8 cellular contexts compared by ENCODE assay signal in the genomic region with DNA sequence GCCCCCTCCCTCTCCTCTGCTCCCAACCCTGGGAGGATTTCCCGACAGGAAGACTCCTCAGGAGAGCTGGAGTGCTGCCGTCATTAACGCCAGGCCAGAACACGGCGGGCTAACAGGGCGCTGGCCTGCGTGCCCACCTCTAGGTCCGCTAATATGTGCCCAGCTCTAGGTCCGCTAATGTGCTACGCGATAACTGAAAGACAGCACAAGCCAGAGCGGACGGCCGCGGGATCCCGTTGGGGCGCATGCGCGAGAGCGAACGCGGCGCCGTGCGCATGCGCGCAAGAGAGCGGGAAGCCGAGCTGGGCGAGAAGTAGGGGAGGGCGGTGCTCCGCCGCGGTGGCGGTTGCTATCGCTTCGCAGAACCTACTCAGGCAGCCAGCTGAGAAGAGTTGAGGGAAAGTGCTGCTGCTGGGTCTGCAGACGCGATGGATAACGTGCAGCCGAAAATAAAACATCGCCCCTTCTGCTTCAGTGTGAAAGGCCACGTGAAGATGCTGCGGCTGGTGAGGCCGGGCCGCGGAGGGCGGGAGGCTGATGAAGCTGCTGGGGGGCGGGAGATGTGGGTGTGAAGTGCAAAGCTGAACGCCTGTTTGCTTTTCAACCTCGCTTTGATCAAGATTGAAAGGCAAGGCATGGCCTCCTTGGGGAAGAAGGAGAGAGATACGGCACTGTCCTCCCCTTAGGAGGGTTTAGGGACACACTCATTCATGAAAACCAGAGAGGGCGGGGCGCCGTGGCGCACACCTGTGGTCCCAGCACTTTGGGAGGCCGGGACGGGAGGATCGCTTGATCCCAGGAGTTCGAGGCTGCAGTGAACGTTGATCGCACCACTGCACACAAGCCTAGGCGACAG. TPM values are rescaled to one million over a fixed set of nuclear protein-coding genes. Genes with fewer than 3 reads are reported as not detected.
DNase-seq lines count a peak whose midpoint lies in the region; ATAC-seq, FAIRE-seq and TF ChIP-seq lines count a peak whose summit lies in the region.

A gene with protein sequence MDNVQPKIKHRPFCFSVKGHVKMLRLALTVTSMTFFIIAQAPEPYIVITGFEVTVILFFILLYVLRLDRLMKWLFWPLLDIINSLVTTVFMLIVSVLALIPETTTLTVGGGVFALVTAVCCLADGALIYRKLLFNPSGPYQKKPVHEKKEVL (plus strand): TSS at position 289 of the 856 bp plus-strand sequence. CDS start 140 bp downstream, at position 429.

- ATAC-seq in GM21529 (IDR thresholded peaks at IDR 0.05; ENCODE audit: unreplicated experiment) (peak; percentile 78), PC-3 (peak; percentile 60)

- H3K27ac ChIP-seq in PC-3 (ENCODE audit: low read length) (no peak within 1 kb of the TSS), epithelial cell of prostate (peak within 1 kb of the TSS; percentile 25)

- TF ChIP-seq CTCF in D721Med (IDR thresholded peaks at IDR 0.05; ENCODE audit: insufficient read depth, missing control alignments) (no peak), PC-3 (conservative IDR thresholded peaks at IDR 0.05; ENCODE audit: low read depth, low read length) (no peak)

- H3K27me3 Mint-ChIP-seq in IgD-negative memory B cell: no peaks in the 10 kb centered on the region

- peak within 1 kb of the TSS; percentile 71 for H3K9ac ChIP-seq in PC-3 (ENCODE audit: low read length)

- POLR2A ChIA-PET in PC-3 (lab: Charles Lee; ENCODE audit: unreplicated experiment): interaction anchor here (0.6 to 0.7 kb wide), 2 partner anchors 51 to 72 kb away, joined by 3 to 7 read pairs; no protein-coding TSS in a partner anchor

- H3K36me3 Mint-ChIP-seq in IgD-negative memory B cell: peaks cover 7% of the 10 kb centered on the region

- H2AFZ ChIP-seq in PC-3 (ENCODE audit: low read length): peak within 1 kb of the TSS; percentile 89

- H4K20me1 ChIP-seq in PC-3 (ENCODE audit: low read length): no peaks in the 10 kb centered on the region

- H3K4me1 Mint-ChIP-seq in IgD-negative memory B cell: peaks cover 45 to 71% (median 61%) of the 10 kb centered on the region in 3 donors

- no peaks in the 10 kb centered on the region for H3K9me3 Mint-ChIP-seq in IgD-negative memory B cell

- DNase-seq in D721Med (ENCODE audit: insufficient read length, low spot score) (peak; percentile 62), PC-3 (peak; percentile 85), activated T-cell treated with anti-CD3 and anti-CD28 coated beads for 4 hours (peak; percentile 80), epithelial cell of prostate (ENCODE audit: low read depth, low spot score) (no peak), mucosa of gallbladder (ENCODE audit: low spot score) (peak; percentile 92)
- peak; percentile 85 to 86 for DNase-seq in stimulated activated CD8-positive, alpha-beta memory T cell treated with anti-CD3 and anti-CD28 coated beads, Interleukin-4, amount 100 ng/mL, for 1 hour (ENCODE audit: low read depth in 2 of 2, low spot score in 1 of 2)

- peak within 1 kb of the TSS; percentile 88 for H3K4me2 ChIP-seq in PC-3 (ENCODE audit: low read length)

- peaks cover 28% of the 10 kb centered on the region for H3K79me2 ChIP-seq in PC-3 (ENCODE audit: low read length)

- H3K9me3 ChIP-seq in PC-3 (ENCODE audit: low read length): no peaks in the 10 kb centered on the region

- H3K36me3 ChIP-seq in PC-3 (ENCODE audit: low read depth, low read length): no peaks in the 10 kb centered on the region

- H3F3A ChIP-seq in PC-3 (ENCODE audit: low read length, unreplicated experiment): no peaks in the 10 kb centered on the region

- H3K4me3 ChIP-seq in PC-3 (ENCODE audit: low read length): peak within 1 kb of the TSS; percentile 64

- H3K4me3 Mint-ChIP-seq in IgD-negative memory B cell: peak within 1 kb of the TSS; percentile 89 to 99 (median 98)

- FAIRE-seq in D721Med (lab: Jason Lieb, UNC): no peak

- peak within 1 kb of the TSS; percentile 93 to 99 (median 98) for H3K27ac Mint-ChIP-seq in IgD-negative memory B cell

- intact Hi-C loops in PC-3 (cut with micrococcal nuclease): loop anchor here (5.0 kb wide), 1 partner anchor 45 kb away; no protein-coding TSS in a partner anchor

- no peaks in the 10 kb centered on the region for H3K9me2 ChIP-seq in PC-3 (replicated peaks; ENCODE audit: low read length)

- no peaks in the 10 kb centered on the region for H3K27me3 ChIP-seq in PC-3 (ENCODE audit: low read length)

- CTCF ChIA-PET in PC-3 (lab: Charles Lee): interaction anchor here (0.6 kb wide), 1 partner anchor 162 kb away, joined by 3 read pairs; no protein-coding TSS in a partner anchor

- TSS peak; percentile 70 for BruUV-seq in PC-3 (replicated peaks; lab: Mats Ljungman, UMichigan)

- H3K4me1 ChIP-seq in PC-3 (ENCODE audit: insufficient read depth, low read length): peaks cover 21% of the 10 kb centered on the region

RNA-seq across cellular contexts. Expression of the gene that starts here (rescaled TPM):
- polyA plus RNA-seq in IgD-negative memory B cell: 50.8 TPM
- total RNA-seq in PC-3 (2014; rRNA removed) (47.9 and 49.7 TPM in 2 replicates), mucosa of gallbladder (50.0 TPM)
